Comparison of ENCODE assay signal across 1 cellular context in the genomic region with DNA sequence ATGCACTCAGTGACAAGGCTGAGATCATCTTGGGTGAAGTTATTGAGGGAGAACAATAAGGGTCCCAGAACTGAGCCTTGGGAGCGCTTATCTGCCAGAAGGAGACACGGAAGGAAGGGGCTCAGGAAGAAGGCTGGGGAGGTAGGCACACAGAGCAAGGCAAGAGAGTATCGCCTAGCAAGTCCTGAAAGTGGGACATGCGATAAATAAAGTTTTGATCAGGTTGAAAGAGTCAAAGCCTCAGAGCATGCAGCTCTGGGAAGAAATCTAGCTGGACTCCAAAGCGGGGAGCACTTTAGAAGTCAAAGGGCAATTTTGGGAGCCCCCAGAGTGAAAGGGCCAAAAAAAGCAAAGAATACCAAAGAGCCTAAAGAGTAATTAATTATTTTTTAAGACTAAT.
TF ChIP-seq lines count a peak whose summit lies in the region.

No MANE protein-coding gene starts in this region.

TF ChIP-seq in WTC11, 78 proteins besides CTCF, POLR2A, EP300 and RAD21 (continued from another document):
- TF ChIP-seq, protein P1, sequence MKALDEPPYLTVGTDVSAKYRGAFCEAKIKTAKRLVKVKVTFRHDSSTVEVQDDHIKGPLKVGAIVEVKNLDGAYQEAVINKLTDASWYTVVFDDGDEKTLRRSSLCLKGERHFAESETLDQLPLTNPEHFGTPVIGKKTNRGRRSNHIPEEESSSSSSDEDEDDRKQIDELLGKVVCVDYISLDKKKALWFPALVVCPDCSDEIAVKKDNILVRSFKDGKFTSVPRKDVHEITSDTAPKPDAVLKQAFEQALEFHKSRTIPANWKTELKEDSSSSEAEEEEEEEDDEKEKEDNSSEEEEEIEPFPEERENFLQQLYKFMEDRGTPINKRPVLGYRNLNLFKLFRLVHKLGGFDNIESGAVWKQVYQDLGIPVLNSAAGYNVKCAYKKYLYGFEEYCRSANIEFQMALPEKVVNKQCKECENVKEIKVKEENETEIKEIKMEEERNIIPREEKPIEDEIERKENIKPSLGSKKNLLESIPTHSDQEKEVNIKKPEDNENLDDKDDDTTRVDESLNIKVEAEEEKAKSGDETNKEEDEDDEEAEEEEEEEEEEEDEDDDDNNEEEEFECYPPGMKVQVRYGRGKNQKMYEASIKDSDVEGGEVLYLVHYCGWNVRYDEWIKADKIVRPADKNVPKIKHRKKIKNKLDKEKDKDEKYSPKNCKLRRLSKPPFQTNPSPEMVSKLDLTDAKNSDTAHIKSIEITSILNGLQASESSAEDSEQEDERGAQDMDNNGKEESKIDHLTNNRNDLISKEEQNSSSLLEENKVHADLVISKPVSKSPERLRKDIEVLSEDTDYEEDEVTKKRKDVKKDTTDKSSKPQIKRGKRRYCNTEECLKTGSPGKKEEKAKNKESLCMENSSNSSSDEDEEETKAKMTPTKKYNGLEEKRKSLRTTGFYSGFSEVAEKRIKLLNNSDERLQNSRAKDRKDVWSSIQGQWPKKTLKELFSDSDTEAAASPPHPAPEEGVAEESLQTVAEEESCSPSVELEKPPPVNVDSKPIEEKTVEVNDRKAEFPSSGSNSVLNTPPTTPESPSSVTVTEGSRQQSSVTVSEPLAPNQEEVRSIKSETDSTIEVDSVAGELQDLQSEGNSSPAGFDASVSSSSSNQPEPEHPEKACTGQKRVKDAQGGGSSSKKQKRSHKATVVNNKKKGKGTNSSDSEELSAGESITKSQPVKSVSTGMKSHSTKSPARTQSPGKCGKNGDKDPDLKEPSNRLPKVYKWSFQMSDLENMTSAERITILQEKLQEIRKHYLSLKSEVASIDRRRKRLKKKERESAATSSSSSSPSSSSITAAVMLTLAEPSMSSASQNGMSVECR (CRISPR knock-in tag; IDR thresholded peaks at IDR 0.05; ENCODE audit: borderline replicate concordance) = no peak
- TF ChIP-seq, protein P2, sequence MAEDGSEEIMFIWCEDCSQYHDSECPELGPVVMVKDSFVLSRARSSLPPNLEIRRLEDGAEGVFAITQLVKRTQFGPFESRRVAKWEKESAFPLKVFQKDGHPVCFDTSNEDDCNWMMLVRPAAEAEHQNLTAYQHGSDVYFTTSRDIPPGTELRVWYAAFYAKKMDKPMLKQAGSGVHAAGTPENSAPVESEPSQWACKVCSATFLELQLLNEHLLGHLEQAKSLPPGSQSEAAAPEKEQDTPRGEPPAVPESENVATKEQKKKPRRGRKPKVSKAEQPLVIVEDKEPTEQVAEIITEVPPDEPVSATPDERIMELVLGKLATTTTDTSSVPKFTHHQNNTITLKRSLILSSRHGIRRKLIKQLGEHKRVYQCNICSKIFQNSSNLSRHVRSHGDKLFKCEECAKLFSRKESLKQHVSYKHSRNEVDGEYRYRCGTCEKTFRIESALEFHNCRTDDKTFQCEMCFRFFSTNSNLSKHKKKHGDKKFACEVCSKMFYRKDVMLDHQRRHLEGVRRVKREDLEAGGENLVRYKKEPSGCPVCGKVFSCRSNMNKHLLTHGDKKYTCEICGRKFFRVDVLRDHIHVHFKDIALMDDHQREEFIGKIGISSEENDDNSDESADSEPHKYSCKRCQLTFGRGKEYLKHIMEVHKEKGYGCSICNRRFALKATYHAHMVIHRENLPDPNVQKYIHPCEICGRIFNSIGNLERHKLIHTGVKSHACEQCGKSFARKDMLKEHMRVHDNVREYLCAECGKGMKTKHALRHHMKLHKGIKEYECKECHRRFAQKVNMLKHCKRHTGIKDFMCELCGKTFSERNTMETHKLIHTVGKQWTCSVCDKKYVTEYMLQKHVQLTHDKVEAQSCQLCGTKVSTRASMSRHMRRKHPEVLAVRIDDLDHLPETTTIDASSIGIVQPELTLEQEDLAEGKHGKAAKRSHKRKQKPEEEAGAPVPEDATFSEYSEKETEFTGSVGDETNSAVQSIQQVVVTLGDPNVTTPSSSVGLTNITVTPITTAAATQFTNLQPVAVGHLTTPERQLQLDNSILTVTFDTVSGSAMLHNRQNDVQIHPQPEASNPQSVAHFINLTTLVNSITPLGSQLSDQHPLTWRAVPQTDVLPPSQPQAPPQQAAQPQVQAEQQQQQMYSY (CRISPR knock-in tag; IDR thresholded peaks at IDR 0.05) = no peak
- TF ChIP-seq ZNF317 (CRISPR knock-in tag; IDR thresholded peaks at IDR 0.05; ENCODE audit: borderline replicate concordance, low read depth) = no peak
- no peak for TF ChIP-seq ZNF232 (CRISPR knock-in tag; IDR thresholded peaks at IDR 0.05)
- TF ChIP-seq ZNF423 (CRISPR knock-in tag; IDR thresholded peaks at IDR 0.05) = no peak
- TF ChIP-seq, protein P3, sequence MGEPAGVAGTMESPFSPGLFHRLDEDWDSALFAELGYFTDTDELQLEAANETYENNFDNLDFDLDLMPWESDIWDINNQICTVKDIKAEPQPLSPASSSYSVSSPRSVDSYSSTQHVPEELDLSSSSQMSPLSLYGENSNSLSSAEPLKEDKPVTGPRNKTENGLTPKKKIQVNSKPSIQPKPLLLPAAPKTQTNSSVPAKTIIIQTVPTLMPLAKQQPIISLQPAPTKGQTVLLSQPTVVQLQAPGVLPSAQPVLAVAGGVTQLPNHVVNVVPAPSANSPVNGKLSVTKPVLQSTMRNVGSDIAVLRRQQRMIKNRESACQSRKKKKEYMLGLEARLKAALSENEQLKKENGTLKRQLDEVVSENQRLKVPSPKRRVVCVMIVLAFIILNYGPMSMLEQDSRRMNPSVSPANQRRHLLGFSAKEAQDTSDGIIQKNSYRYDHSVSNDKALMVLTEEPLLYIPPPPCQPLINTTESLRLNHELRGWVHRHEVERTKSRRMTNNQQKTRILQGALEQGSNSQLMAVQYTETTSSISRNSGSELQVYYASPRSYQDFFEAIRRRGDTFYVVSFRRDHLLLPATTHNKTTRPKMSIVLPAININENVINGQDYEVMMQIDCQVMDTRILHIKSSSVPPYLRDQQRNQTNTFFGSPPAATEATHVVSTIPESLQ (CRISPR knock-in tag; IDR thresholded peaks at IDR 0.05) = no peak
TF ChIP-seq in WTC11: peak in this region for 0.
